15 cellular contexts compared by ENCODE assay signal in the genomic region with DNA sequence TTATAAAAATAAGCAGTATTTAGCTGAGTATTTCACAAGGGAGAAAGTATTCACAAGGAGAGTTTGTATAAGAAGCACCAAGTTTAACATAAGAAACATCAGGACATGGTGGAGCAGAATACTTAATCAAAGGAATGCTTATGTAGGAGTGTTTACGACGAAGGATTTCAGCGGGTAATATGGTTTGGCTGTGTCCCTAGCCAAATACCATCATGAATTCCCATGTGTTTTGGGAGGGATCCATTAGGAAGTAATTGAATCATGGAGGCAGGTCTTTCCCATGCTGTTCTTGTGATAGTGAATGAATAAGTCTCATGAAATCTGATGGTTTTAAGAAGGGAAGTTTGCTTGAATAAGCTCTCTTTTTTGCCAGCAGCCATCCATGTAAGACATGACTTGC.
DNase-seq lines count a peak whose midpoint lies in the region; ATAC-seq and TF ChIP-seq lines count a peak whose summit lies in the region.
"Had no signal": no experiment of that assay in that cellular context is flagged by ENCODE, and none has a peak within 500 bp of the region (broad histone marks: within the 10 kb centered on the region; RNA-seq: fewer than 3 reads in every experiment).

No MANE protein-coding gene starts in this region.

- H3K36me3 Mint-ChIP-seq in activated naive CD8-positive, alpha-beta T cell treated with anti-CD3 and anti-CD28 coated beads, Interleukin-2, amount 50 U/mL, for 24 hours (ENCODE audit: low read depth) = no peaks in the 10 kb centered on the region
- no peaks in the 10 kb centered on the region for H3K36me3 Mint-ChIP-seq in activated naive CD4-positive, alpha-beta T cell treated with anti-CD3 and anti-CD28 coated beads for 36 hours (ENCODE audit: low read depth)
- H3K36me3 Mint-ChIP-seq: CD14-positive monocyte; CD8-positive, alpha-beta T cell had no signal

- H3K9ac ChIP-seq in adipocyte (ENCODE audit: low read length) = no peak overlapping the region

- H3K4me3 Mint-ChIP-seq in activated naive CD8-positive, alpha-beta T cell treated with anti-CD3 and anti-CD28 coated beads, Interleukin-2, amount 50 U/mL, for 24 hours = no peak overlapping the region
- no peak overlapping the region for H3K4me3 Mint-ChIP-seq in activated naive CD4-positive, alpha-beta T cell treated with anti-CD3 and anti-CD28 coated beads for 36 hours
- H3K4me3 Mint-ChIP-seq: CD14-positive monocyte; CD8-positive, alpha-beta T cell; H9 had no signal

- ATAC-seq in activated naive CD8-positive, alpha-beta T cell treated with anti-CD3 and anti-CD28 coated beads, Interleukin-2, amount 50 U/mL, for 24 hours = no peak
- ATAC-seq: CD8-positive, alpha-beta T cell had no signal

- H3K9me3 ChIP-seq in adipocyte (ENCODE audit: control insufficient read depth, low read length) = no peaks in the 10 kb centered on the region

- peaks cover 8% of the 10 kb centered on the region for H3K9me3 Mint-ChIP-seq in activated naive CD8-positive, alpha-beta T cell treated with anti-CD3 and anti-CD28 coated beads, Interleukin-2, amount 50 U/mL, for 24 hours
- H3K9me3 Mint-ChIP-seq in activated naive CD4-positive, alpha-beta T cell treated with anti-CD3 and anti-CD28 coated beads for 36 hours = peaks cover 6% of the 10 kb centered on the region

- H3K4me1 Mint-ChIP-seq in activated naive CD8-positive, alpha-beta T cell treated with anti-CD3 and anti-CD28 coated beads, Interleukin-2, amount 50 U/mL, for 24 hours = no peaks in the 10 kb centered on the region
- no peaks in the 10 kb centered on the region for H3K4me1 Mint-ChIP-seq in activated naive CD4-positive, alpha-beta T cell treated with anti-CD3 and anti-CD28 coated beads for 36 hours (ENCODE audit: low read depth)
- H3K4me1 Mint-ChIP-seq: CD14-positive monocyte had no signal

- H3K27me3 Mint-ChIP-seq in activated naive CD8-positive, alpha-beta T cell treated with anti-CD3 and anti-CD28 coated beads, Interleukin-2, amount 50 U/mL, for 24 hours = no peaks in the 10 kb centered on the region
- no peaks in the 10 kb centered on the region for H3K27me3 Mint-ChIP-seq in activated naive CD4-positive, alpha-beta T cell treated with anti-CD3 and anti-CD28 coated beads for 36 hours (ENCODE audit: low read depth)

- CTCF ChIA-PET in activated naive CD4-positive, alpha-beta T cell treated with anti-CD3 and anti-CD28 coated beads for 36 hours (lab: Charles Lee) = no interaction called here

- intact Hi-C loops in activated naive CD4-positive, alpha-beta T cell treated with anti-CD3 and anti-CD28 coated beads for 36 hours (cut with micrococcal nuclease) = no loop called here

- H3K4me3 ChIP-seq in adipocyte (ENCODE audit: low read length) = no peak overlapping the region
- H3K4me3 ChIP-seq in cardiac fibroblast (replicated peaks in 1 of 2; ENCODE audit: low read depth in 2 of 2, low read length in 2 of 2) = no peak overlapping the region
- H3K4me3 ChIP-seq in fibroblast of the aortic adventitia (ENCODE audit: low read depth, low read length) = no peak overlapping the region

- no peak for TF ChIP-seq CTCF in cardiac fibroblast (IDR thresholded peaks at IDR 0.05; ENCODE audit: low read depth, low read length)
- no peak for TF ChIP-seq CTCF in fibroblast of the aortic adventitia (IDR thresholded peaks at IDR 0.05; ENCODE audit: insufficient read depth, low read length)

- H3K27me3 ChIP-seq in adipocyte (replicated peaks; ENCODE audit: control insufficient read depth, insufficient read depth, low read length) = no peaks in the 10 kb centered on the region

- peak; percentile 1 for DNase-seq in adipocyte (ENCODE audit: low read depth)
- peak; percentile 27 to 41 for DNase-seq in cardiac fibroblast (ENCODE audit: low read depth in 2 of 2)
- peak; percentile 53 for DNase-seq in fibroblast of the aortic adventitia (ENCODE audit: low read depth)
- DNase-seq in activated naive CD8-positive, alpha-beta T cell treated with anti-CD3 and anti-CD28 coated beads, Interleukin-2, amount 50 U/mL, for 24 hours = no peak
- no peak for DNase-seq in KG1 (lab: John Stamatoyannopoulos, UW)
- DNase-seq in SW480 (ENCODE audit: low spot score) = no peak
- DNase-seq in activated naive CD4-positive, alpha-beta T cell treated with anti-CD3 and anti-CD28 coated beads for 36 hours = no peak
- DNase-seq: CD8-positive, alpha-beta T cell; COR-L47; DMS153; DMS79 treated with DMSO at 0.1 percent for 48 hours; EL; GOT3; H9 had no signal

- H3K4me1 ChIP-seq in adipocyte (ENCODE audit: control insufficient read depth, insufficient read depth, low read length) = no peaks in the 10 kb centered on the region

- H3K36me3 ChIP-seq in adipocyte (ENCODE audit: control insufficient read depth, insufficient read depth, low read length, severe bottlenecking) = no peaks in the 10 kb centered on the region

- no peak overlapping the region for H3K27ac Mint-ChIP-seq in activated naive CD8-positive, alpha-beta T cell treated with anti-CD3 and anti-CD28 coated beads, Interleukin-2, amount 50 U/mL, for 24 hours
- no peak overlapping the region for H3K27ac Mint-ChIP-seq in activated naive CD4-positive, alpha-beta T cell treated with anti-CD3 and anti-CD28 coated beads for 36 hours
- H3K27ac Mint-ChIP-seq: CD14-positive monocyte; CD8-positive, alpha-beta T cell; H9 had no signal

Comparison
In these comparisons a context has a peak if more than half of its experiments do, and no peak if none do; other contexts are left out.
1. DNase-seq: peak in adipocyte (single experiment), cardiac fibroblast (2 of 2) and fibroblast of the aortic adventitia (single experiment); none in activated naive CD8-positive, alpha-beta T cell treated with anti-CD3 and anti-CD28 coated beads, Interleukin-2, amount 50 U/mL, for 24 hours (single experiment), KG1 (single experiment), SW480 (single experiment) and activated naive CD4-positive, alpha-beta T cell treated with anti-CD3 and anti-CD28 coated beads for 36 hours (single experiment).